In genomic region chr13:102799544-102800144, GRCh38 we compare ENCODE assay signal across 8 cellular contexts. TPM values are rescaled to one million over a fixed set of nuclear protein-coding genes. Genes with fewer than 3 reads are reported as not detected.
DNase-seq lines count a peak whose midpoint lies in the region; ATAC-seq, FAIRE-seq and TF ChIP-seq lines count a peak whose summit lies in the region.

No MANE protein-coding gene starts in this region.

- H3K27ac ChIP-seq in A549 (peak overlapping the region; percentile 88 to 98), RWPE1 (peak overlapping the region; percentile 81), cingulate gyrus (ENCODE audit: low read depth, low read length) (peak overlapping the region; percentile 29), subcutaneous abdominal adipose tissue (ENCODE audit: low read depth, low read length) (peak overlapping the region; percentile 67)

- no peak for FAIRE-seq in A549 (lab: Jason Lieb, UNC)

- TF ChIP-seq EP300 in A549 (IDR thresholded peaks at IDR 0.05) = no peak

- peak overlapping the region; percentile 83 for H3K4me3 ChIP-seq in A549
- peak overlapping the region; percentile 63 to 93 (median 89) for H3K4me3 ChIP-seq in subcutaneous abdominal adipose tissue (ENCODE audit: low read depth in 1 of 5, low read length in 5 of 5)

- peak; percentile 6 to 25 for DNase-seq in A549 (ENCODE audit: low read depth in 1 of 2, low spot score in 1 of 2)
- DNase-seq in RWPE1 (ENCODE audit: low spot score) = peak; percentile 13
- DNase-seq in left lobe of liver (ENCODE audit: low spot score) = peak; percentile 73
- DNase-seq in SIG-M5 treated with dmso at 0.1 percent for 504 hours (lab: John Stamatoyannopoulos, UW; ENCODE audit: unreplicated experiment) = no peak

- peak overlapping the region in 4 of 5 donors; percentile 77 to 89 (median 84) for H3K9ac ChIP-seq in subcutaneous abdominal adipose tissue (ENCODE audit: low read length in 5 of 5)

- ATAC-seq in A549 (peak; percentile 57 to 68), GM18499 (IDR thresholded peaks at IDR 0.05; ENCODE audit: insufficient read depth, unreplicated experiment) (peak; percentile 1), HG02943 (IDR thresholded peaks at IDR 0.05; ENCODE audit: low read depth, unreplicated experiment) (peak; percentile 2), left lobe of liver (peak; percentile 58)

- TF ChIP-seq CTCF in A549 (IDR thresholded peaks at IDR 0.05) (no peak), RWPE1 (conservative IDR thresholded peaks at IDR 0.05; ENCODE audit: low read depth) (no peak)

- CTCF ChIA-PET in A549 (lab: Yijun Ruan, JAX) (interaction anchor here (0.6 to 3.4 kb wide), 15 partner anchors 11 to 225 kb away, joined by 3 to 15 read pairs (median 4); partner anchors contain the start of gene ERCC5), RWPE1 (lab: Yijun Ruan, JAX) (interaction anchor here (0.6 to 2.0 kb wide), 9 partner anchors 9 to 218 kb away, joined by 3 to 9 read pairs (median 4); partner anchors contain the start of gene ERCC5)

- H3K4me1 ChIP-seq in A549 (peaks cover 7% of the 10 kb centered on the region; the same call in 1 of the 3 replicates), subcutaneous abdominal adipose tissue (ENCODE audit: control insufficient read depth in 5 of 5, insufficient read depth in 5 of 5, low read length in 5 of 5) (peaks cover 0 to 34% (median 31%) of the 10 kb centered on the region in 5 donors)

- WGBS in A549 (ENCODE audit: missing lambda C conversion rate) = 6% methylated on average over 15 of the region's 52 CpGs

- H3K4me2 ChIP-seq in A549 = peak overlapping the region; percentile 92

- TF ChIP-seq RAD21 in A549 (conservative IDR thresholded peaks at IDR 0.05 in 1 of 2, IDR thresholded peaks at IDR 0.05 in 1 of 2) = no peak

- no peak for TF ChIP-seq POLR2A in A549 (IDR thresholded peaks at IDR 0.05; ENCODE audit: low read length)

- H3K27me3 ChIP-seq in subcutaneous abdominal adipose tissue (ENCODE audit: control insufficient read depth in 5 of 5, insufficient read depth in 4 of 5, low read length in 5 of 5) = no peaks in the 10 kb centered on the region

- POLR2A ChIA-PET in A549 (lab: Yijun Ruan, JAX) (interaction anchor here (1.7 to 2.4 kb wide), 2 partner anchors 26 to 46 kb away, joined by 9 to 11 read pairs; partner anchors contain the start of genes ERCC5 and TEX30), RWPE1 (lab: Yijun Ruan, JAX; ENCODE audit: low non-redundant PET) (no interaction called here)

- H3K36me3 ChIP-seq in subcutaneous abdominal adipose tissue (ENCODE audit: control insufficient read depth in 5 of 5, insufficient read depth in 5 of 5, low read length in 5 of 5) = no peaks in the 10 kb centered on the region

- H3K9me3 ChIP-seq in A549 (no peaks in the 10 kb centered on the region), subcutaneous abdominal adipose tissue (ENCODE audit: control insufficient read depth in 5 of 5, low read length in 5 of 5) (no peaks in the 10 kb centered on the region)

TF ChIP-seq in A549, 52 proteins besides CTCF, POLR2A, EP300 and RAD21:
- TF ChIP-seq RCOR1 (IDR thresholded peaks at IDR 0.05; ENCODE audit: low read depth, low read length) (no peak), PHF8 (IDR thresholded peaks at IDR 0.05; ENCODE audit: borderline replicate concordance, low read depth) (peak; percentile 13; the same call in 1 of the 2 replicates), KDM5A (IDR thresholded peaks at IDR 0.05) (no peak), ZNF302 (CRISPR knock-in tag; IDR thresholded peaks at IDR 0.05) (no peak), RNF2 (IDR thresholded peaks at IDR 0.05; ENCODE audit: borderline replicate concordance, low read depth) (no peak)

RNA-seq across cellular contexts. Expression of gene BIVM, which starts 0.7 kb away (rescaled TPM):
- polyA plus RNA-seq in A549 (2011; rRNA removed) (10.6 and 14.7 TPM in 2 replicates), A549 (2017; fragmentation: RNase III; extraction: RNeasy Plus Mini Kit Qiagen cat#74134 plus additional on column Dnase treatment) (6.8 to 7.4 TPM (median 6.8 TPM) in 3 replicates)
- polyA plus RNA-seq in A549 (2012; cell fraction: cytosol; rRNA removed) = 3.0 and 3.5 TPM in 2 replicates
- polyA plus RNA-seq in A549 (2012; cell fraction: nucleus; rRNA removed) = 2.8 and 4.4 TPM in 2 replicates
- polyA minus RNA-seq in A549 (2011; rRNA and poly(A)+ RNA removed) = 2.2 and 3.1 TPM in 2 replicates
- total RNA-seq in left lobe of liver = 19.6 TPM

RNA-seq across cellular contexts. Expression of gene POGLUT2, which starts 0.9 kb away (rescaled TPM):
- 7.3 and 9.1 TPM in 2 replicates for polyA plus RNA-seq in A549 (2011; rRNA removed)
- 3.4 and 4.0 TPM in 2 replicates for polyA plus RNA-seq in A549 (2012; cell fraction: cytosol; rRNA removed)
- polyA plus RNA-seq in A549 (2012; cell fraction: nucleus; rRNA removed) = 3.8 and 5.0 TPM in 2 replicates
- 5.2 to 5.3 TPM (median 5.3 TPM) in 3 replicates for polyA plus RNA-seq in A549 (2017; fragmentation: RNase III; extraction: RNeasy Plus Mini Kit Qiagen cat#74134 plus additional on column Dnase treatment)
- 2.0 and 2.4 TPM in 2 replicates for polyA minus RNA-seq in A549 (2011; rRNA and poly(A)+ RNA removed)
- 4.5 TPM for total RNA-seq in left lobe of liver

RNA-seq across cellular contexts. Expression of gene TEX30, which starts 26.1 kb away (rescaled TPM):
- 15.2 and 21.3 TPM in 2 replicates for polyA plus RNA-seq in A549 (2011; rRNA removed)
- polyA plus RNA-seq in A549 (2012; cell fraction: cytosol; rRNA removed) = 6.8 and 7.6 TPM in 2 replicates
- 1.7 and 3.0 TPM in 2 replicates for polyA plus RNA-seq in A549 (2012; cell fraction: nucleus; rRNA removed)
- 12.1 to 13.6 TPM (median 12.9 TPM) in 3 replicates for polyA plus RNA-seq in A549 (2017; fragmentation: RNase III; extraction: RNeasy Plus Mini Kit Qiagen cat#74134 plus additional on column Dnase treatment)
- 1.3 and 1.5 TPM in 2 replicates for polyA minus RNA-seq in A549 (2011; rRNA and poly(A)+ RNA removed)
- total RNA-seq in left lobe of liver = 9.4 TPM

RNA-seq across cellular contexts. Expression of gene ERCC5, which starts 46.2 kb away (rescaled TPM):
- polyA plus RNA-seq in A549 (2011; rRNA removed) (19.5 and 24.4 TPM in 2 replicates), A549 (2017; fragmentation: RNase III; extraction: RNeasy Plus Mini Kit Qiagen cat#74134 plus additional on column Dnase treatment) (17.3 to 20.5 TPM (median 19.3 TPM) in 3 replicates)
- 3.5 and 4.7 TPM in 2 replicates for polyA plus RNA-seq in A549 (2012; cell fraction: cytosol; rRNA removed)
- polyA plus RNA-seq in A549 (2012; cell fraction: nucleus; rRNA removed) = 4.0 and 5.7 TPM in 2 replicates
- polyA minus RNA-seq in A549 (2011; rRNA and poly(A)+ RNA removed) = 10.1 and 13.5 TPM in 2 replicates
- total RNA-seq in left lobe of liver = 23.9 TPM

Comparison
In these comparisons a context has a peak if more than half of its experiments do, and no peak if none do; other contexts are left out.
1. ATAC-seq: peak in every context shown above with its lines; median percentile 62 in A549; 58 in left lobe of liver; 2 in HG02943; 1 in GM18499.
2. H3K27ac ChIP-seq: peak in every context shown above with its lines; median percentile 93 in A549; 81 in RWPE1; 67 in subcutaneous abdominal adipose tissue; 29 in cingulate gyrus.